ENCODE assay signal across 10 cellular contexts in genomic region chr3:156685752-156686151, GRCh38. TPM values are rescaled to one million over a fixed set of nuclear protein-coding genes. Genes with fewer than 3 reads are reported as not detected.
DNase-seq lines count a peak whose midpoint lies in the region; ATAC-seq and TF ChIP-seq lines count a peak whose summit lies in the region.
"Had no signal": no experiment of that assay in that cellular context is flagged by ENCODE, and none has a peak within 500 bp of the region (broad histone marks: within the 10 kb centered on the region; RNA-seq: fewer than 3 reads in every experiment).

No MANE protein-coding gene starts in this region.

- peak; percentile 58 for DNase-seq in NCI-H69 (lab: John Stamatoyannopoulos, UW)
- DNase-seq in hepatocyte (ENCODE audit: low spot score), result no peak
- no peak for DNase-seq in MG63
- no peak for DNase-seq in GM03348 (ENCODE audit: low spot score)
- no peak for DNase-seq in endothelial cell (ENCODE audit: low spot score)
- DNase-seq: islet precursor cell, Right ventricle myocardium superior had no signal

- H3K27ac ChIP-seq in hepatocyte, result no peak overlapping the region

- H3K9me2 ChIP-seq in hepatocyte (replicated peaks; ENCODE audit: insufficient read depth), result no peaks in the 10 kb centered on the region

- ATAC-seq in GM21576 (IDR thresholded peaks at IDR 0.05; ENCODE audit: unreplicated experiment) (peak; percentile 46), HG02884 (IDR thresholded peaks at IDR 0.05; ENCODE audit: unreplicated experiment) (no peak)

- H4K20me1 ChIP-seq in hepatocyte (ENCODE audit: insufficient read depth, poor library complexity, severe bottlenecking), result peaks cover 77% of the 10 kb centered on the region

- peaks cover under 1% of the 10 kb centered on the region for H3K4me1 Mint-ChIP-seq in endothelial cell (ENCODE audit: unreplicated experiment)

- H3K36me3 ChIP-seq in hepatocyte (replicated peaks; ENCODE audit: insufficient read depth, low read depth) (no peaks in the 10 kb centered on the region), MG63 (peaks cover 60% of the 10 kb centered on the region)

- peaks cover 98% of the 10 kb centered on the region for H3K79me2 ChIP-seq in hepatocyte

- TF ChIP-seq CTCF in hepatocyte (IDR thresholded peaks at IDR 0.05; ENCODE audit: poor library complexity) (no peak), endothelial cell (IDR thresholded peaks at IDR 0.05; ENCODE audit: unreplicated experiment) (no peak)

- H2AFZ ChIP-seq in hepatocyte, result no peak overlapping the region

- H3K27me3 ChIP-seq in hepatocyte (no peaks in the 10 kb centered on the region), MG63 (no peaks in the 10 kb centered on the region)

- H3K9me3 Mint-ChIP-seq in endothelial cell (ENCODE audit: unreplicated experiment), result no peaks in the 10 kb centered on the region

- no peak overlapping the region for H3K4me3 Mint-ChIP-seq in endothelial cell (ENCODE audit: unreplicated experiment)

- no peak overlapping the region for H3K27ac Mint-ChIP-seq in endothelial cell (ENCODE audit: unreplicated experiment)

- H3K4me2 ChIP-seq in hepatocyte, result peak overlapping the region; percentile 18

- H3K9me3 ChIP-seq in hepatocyte (ENCODE audit: low read depth) (no peaks in the 10 kb centered on the region), MG63 (no peaks in the 10 kb centered on the region)

- H3K4me3 ChIP-seq in GM08714 (ENCODE audit: low read length) (peak overlapping the region; percentile 39; the same call in 1 of the 2 replicates), hepatocyte (no peak overlapping the region), MG63 (no peak overlapping the region)

- no peaks in the 10 kb centered on the region for H3K27me3 Mint-ChIP-seq in endothelial cell (ENCODE audit: unreplicated experiment)

- H3K36me3 Mint-ChIP-seq in endothelial cell (ENCODE audit: low read depth, unreplicated experiment), result no peaks in the 10 kb centered on the region

- peaks cover 34% of the 10 kb centered on the region for H3K4me1 ChIP-seq in hepatocyte (ENCODE audit: insufficient read depth)

RNA-seq across cellular contexts. Expression of gene TIPARP, which starts 11.4 kb away (rescaled TPM):
- 111 and 112 TPM in 2 replicates for total RNA-seq in hepatocyte
- 19.9 and 22.7 TPM in 2 replicates for polyA plus RNA-seq in hepatocyte
- 46.1 and 74.7 TPM in 2 replicates for total RNA-seq in MG63 (2014; rRNA removed; shearing (Covaris generic); ENCODE audit: low replicate concordance)
- total RNA-seq in endothelial cell (ENCODE audit: unreplicated experiment), result 8.9 TPM
